ENCODE assay signal across 2 cellular contexts in the genomic region with DNA sequence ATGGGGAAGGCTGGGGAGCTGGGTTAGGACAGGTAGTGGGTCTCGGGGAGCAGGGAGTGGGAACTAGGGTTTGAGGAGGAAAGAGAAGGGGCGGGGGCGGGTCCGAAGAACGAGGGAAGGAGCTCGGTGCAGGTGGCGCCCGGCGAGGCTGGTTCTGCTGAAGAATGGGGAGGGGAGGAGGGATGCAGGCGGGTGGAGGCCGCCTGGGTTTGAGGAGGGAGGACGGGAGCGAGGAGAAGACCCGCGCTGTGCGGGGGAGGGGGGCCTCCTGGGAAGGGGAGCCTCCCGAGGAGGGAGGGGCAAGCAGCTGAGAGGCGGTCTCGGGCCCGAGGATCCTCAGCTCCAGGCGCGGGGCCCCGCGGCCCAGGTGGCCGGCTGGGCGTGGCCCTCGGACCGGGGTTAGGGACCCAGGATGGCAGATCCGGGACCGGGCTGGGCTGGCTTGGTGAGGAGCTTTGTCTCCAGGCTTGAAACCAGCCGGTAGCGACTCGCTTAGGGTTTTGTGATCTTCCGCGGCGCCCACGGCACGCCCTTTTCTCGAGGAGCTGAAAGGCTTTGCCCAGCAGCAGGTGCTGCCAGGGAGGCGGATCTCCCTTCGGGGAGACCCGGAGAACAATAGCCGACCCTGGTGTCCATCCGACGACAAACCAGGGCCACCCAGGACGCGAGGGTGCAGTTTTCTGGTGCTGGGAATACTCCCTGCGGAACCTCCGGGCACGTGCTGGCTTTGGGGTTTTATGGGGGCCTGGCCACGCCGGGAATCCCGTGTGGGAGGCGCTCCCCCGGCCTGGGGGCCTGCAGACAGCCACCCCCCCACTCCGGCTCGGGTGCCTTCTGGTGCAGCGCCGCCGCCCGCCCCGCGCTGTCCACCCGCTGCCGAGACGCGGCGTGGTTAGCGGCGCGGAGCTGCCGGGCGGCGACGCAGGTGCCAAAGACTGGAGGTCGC.
TF ChIP-seq lines count a peak whose summit lies in the region.

No MANE protein-coding gene starts in this region.

TF ChIP-seq in SK-N-SH, 30 proteins besides CTCF, POLR2A, EP300 and RAD21 (continued from another document):
- TF ChIP-seq ZBTB33 (IDR thresholded peaks at IDR 0.05; ENCODE audit: borderline replicate concordance, low read depth) (no peak), FOXJ3 (CRISPR knock-in tag; IDR thresholded peaks at IDR 0.05) (no peak), MXI1 (IDR thresholded peaks at IDR 0.05; ENCODE audit: low read depth, low read length) (peak; percentile 43; the same call in 1 of the 2 replicates), EZH2phosphoT487 (IDR thresholded peaks at IDR 0.05; ENCODE audit: borderline replicate concordance, low read depth) (peak; percentile 85; the same call in 1 of the 2 replicates)
- TF ChIP-seq, protein P1, sequence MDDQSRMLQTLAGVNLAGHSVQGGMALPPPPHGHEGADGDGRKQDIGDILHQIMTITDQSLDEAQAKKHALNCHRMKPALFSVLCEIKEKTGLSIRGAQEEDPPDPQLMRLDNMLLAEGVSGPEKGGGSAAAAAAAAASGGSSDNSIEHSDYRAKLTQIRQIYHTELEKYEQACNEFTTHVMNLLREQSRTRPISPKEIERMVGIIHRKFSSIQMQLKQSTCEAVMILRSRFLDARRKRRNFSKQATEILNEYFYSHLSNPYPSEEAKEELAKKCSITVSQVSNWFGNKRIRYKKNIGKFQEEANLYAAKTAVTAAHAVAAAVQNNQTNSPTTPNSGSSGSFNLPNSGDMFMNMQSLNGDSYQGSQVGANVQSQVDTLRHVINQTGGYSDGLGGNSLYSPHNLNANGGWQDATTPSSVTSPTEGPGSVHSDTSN (IDR thresholded peaks at IDR 0.05), result no peak

TF ChIP-seq in SK-N-SH treated with all-trans-retinoic acid at 6 μM for 48 hours, 23 proteins besides CTCF, POLR2A, EP300 and RAD21 (continued from another document):
- TF ChIP-seq, protein P2, sequence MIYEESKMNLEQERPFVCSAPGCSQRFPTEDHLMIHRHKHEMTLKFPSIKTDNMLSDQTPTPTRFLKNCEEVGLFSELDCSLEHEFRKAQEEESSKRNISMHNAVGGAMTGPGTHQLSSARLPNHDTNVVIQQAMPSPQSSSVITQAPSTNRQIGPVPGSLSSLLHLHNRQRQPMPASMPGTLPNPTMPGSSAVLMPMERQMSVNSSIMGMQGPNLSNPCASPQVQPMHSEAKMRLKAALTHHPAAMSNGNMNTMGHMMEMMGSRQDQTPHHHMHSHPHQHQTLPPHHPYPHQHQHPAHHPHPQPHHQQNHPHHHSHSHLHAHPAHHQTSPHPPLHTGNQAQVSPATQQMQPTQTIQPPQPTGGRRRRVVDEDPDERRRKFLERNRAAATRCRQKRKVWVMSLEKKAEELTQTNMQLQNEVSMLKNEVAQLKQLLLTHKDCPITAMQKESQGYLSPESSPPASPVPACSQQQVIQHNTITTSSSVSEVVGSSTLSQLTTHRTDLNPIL (CRISPR knock-in tag; IDR thresholded peaks at IDR 0.05; ENCODE audit: low read depth), result no peak
- TF ChIP-seq TCF4 (CRISPR knock-in tag; IDR thresholded peaks at IDR 0.05; ENCODE audit: borderline replicate concordance), result no peak
- TF ChIP-seq TSHZ2 (CRISPR knock-in tag; IDR thresholded peaks at IDR 0.05), result no peak
- no peak for TF ChIP-seq ISL1 (CRISPR knock-in tag; IDR thresholded peaks at IDR 0.05)
- TF ChIP-seq ZNF70 (CRISPR knock-in tag; IDR thresholded peaks at IDR 0.05), result no peak
- no peak for TF ChIP-seq SNAI2 (CRISPR knock-in tag; IDR thresholded peaks at IDR 0.05)
- no peak for TF ChIP-seq ZFP3 (CRISPR knock-in tag; IDR thresholded peaks at IDR 0.05)
- TF ChIP-seq, protein P3, sequence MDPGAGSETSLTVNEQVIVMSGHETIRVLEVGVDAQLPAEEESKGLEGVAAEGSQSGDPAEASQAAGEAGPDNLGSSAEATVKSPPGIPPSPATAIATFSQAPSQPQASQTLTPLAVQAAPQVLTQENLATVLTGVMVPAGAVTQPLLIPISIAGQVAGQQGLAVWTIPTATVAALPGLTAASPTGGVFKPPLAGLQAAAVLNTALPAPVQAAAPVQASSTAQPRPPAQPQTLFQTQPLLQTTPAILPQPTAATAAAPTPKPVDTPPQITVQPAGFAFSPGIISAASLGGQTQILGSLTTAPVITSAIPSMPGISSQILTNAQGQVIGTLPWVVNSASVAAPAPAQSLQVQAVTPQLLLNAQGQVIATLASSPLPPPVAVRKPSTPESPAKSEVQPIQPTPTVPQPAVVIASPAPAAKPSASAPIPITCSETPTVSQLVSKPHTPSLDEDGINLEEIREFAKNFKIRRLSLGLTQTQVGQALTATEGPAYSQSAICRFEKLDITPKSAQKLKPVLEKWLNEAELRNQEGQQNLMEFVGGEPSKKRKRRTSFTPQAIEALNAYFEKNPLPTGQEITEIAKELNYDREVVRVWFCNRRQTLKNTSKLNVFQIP (CRISPR knock-in tag; IDR thresholded peaks at IDR 0.05; ENCODE audit: borderline replicate concordance, low read depth), result no peak
- no peak for TF ChIP-seq GLIS3 (CRISPR knock-in tag; IDR thresholded peaks at IDR 0.05)
- TF ChIP-seq ZC3H10 (CRISPR knock-in tag; IDR thresholded peaks at IDR 0.05), result no peak
